In genomic region chr9:22005700-22006605, GRCh38 we compare ENCODE assay signal across 10 cellular contexts. TPM values are rescaled to one million over a fixed set of nuclear protein-coding genes. Genes with fewer than 3 reads are reported as not detected.
DNase-seq lines count a peak whose midpoint lies in the region; ATAC-seq and TF ChIP-seq lines count a peak whose summit lies in the region.
"Had no signal": no experiment of that assay in that cellular context is flagged by ENCODE, and none has a peak within 500 bp of the region (broad histone marks: within the 10 kb centered on the region; RNA-seq: fewer than 3 reads in every experiment).

No MANE protein-coding gene starts in this region.

- TF ChIP-seq CTCF in foreskin keratinocyte (conservative IDR thresholded peaks at IDR 0.05), result no peak

- no peak overlapping the region for H3K27ac ChIP-seq in foreskin keratinocyte
- H3K27ac ChIP-seq: A549, breast epithelium had no signal

- peaks cover 80% of the 10 kb centered on the region for H3K27me3 Mint-ChIP-seq in T-helper 2 cell treated with Interferon-gamma antibody and Interleukin-4, amounts not matched to agents 5 μg/mL and 100 μg/mL, for 36 hours (ENCODE audit: low read depth)
- peaks cover 64% of the 10 kb centered on the region for H3K27me3 Mint-ChIP-seq in activated CD4-positive, alpha-beta memory T cell treated with anti-CD3 and anti-CD28 coated beads, Interleukin-2, amount 10 ng/mL, durations not matched to agents 7 days and 5 days

- peaks cover 14% of the 10 kb centered on the region for H3K36me3 Mint-ChIP-seq in T-helper 2 cell treated with Interferon-gamma antibody and Interleukin-4, amounts not matched to agents 5 μg/mL and 100 μg/mL, for 36 hours (ENCODE audit: low read depth)
- peaks cover 21% of the 10 kb centered on the region for H3K36me3 Mint-ChIP-seq in activated CD4-positive, alpha-beta memory T cell treated with anti-CD3 and anti-CD28 coated beads, Interleukin-2, amount 10 ng/mL, durations not matched to agents 7 days and 5 days (ENCODE audit: low read depth)

- CTCF ChIA-PET in activated CD4-positive, alpha-beta memory T cell treated with anti-CD3 and anti-CD28 coated beads, Interleukin-2, amount 10 ng/mL, durations not matched to agents 7 days and 5 days (lab: Charles Lee), result interaction anchor here (1.0 to 4.4 kb wide), 8 partner anchors 9 to 192 kb away, joined by 3 to 99 read pairs (median 41); partner anchors contain the start of genes CDKN2A and CDKN2B-AS1

- H3K4me1 Mint-ChIP-seq in T-helper 2 cell treated with Interferon-gamma antibody and Interleukin-4, amounts not matched to agents 5 μg/mL and 100 μg/mL, for 36 hours (ENCODE audit: low read depth), result peaks cover 31% of the 10 kb centered on the region
- H3K4me1 Mint-ChIP-seq in activated CD4-positive, alpha-beta memory T cell treated with anti-CD3 and anti-CD28 coated beads, Interleukin-2, amount 10 ng/mL, durations not matched to agents 7 days and 5 days, result peaks cover 33% of the 10 kb centered on the region

- H3K27me3 ChIP-seq in foreskin keratinocyte, result peaks cover 49% of the 10 kb centered on the region

- H3K4me3 ChIP-seq in skeletal muscle cell (ENCODE audit: low read depth, low read length), result peak overlapping the region; percentile 89
- H3K4me3 ChIP-seq: A549, breast epithelium had no signal

- POLR2A ChIA-PET in activated CD4-positive, alpha-beta memory T cell treated with anti-CD3 and anti-CD28 coated beads, Interleukin-2, amount 10 ng/mL, durations not matched to agents 7 days and 5 days (lab: Charles Lee), result interaction anchor here (3.2 kb wide), 1 partner anchor 12 kb away, joined by 29 read pairs; the partner anchor contains the start of genes CDKN2A and CDKN2B-AS1

- peak; percentile 14 for ATAC-seq in foreskin keratinocyte
- ATAC-seq: A549 had no signal

- peaks cover 17% of the 10 kb centered on the region for H3K4me1 ChIP-seq in foreskin keratinocyte
- H3K4me1 ChIP-seq: A549 had no signal

- H3K4me3 Mint-ChIP-seq in T-helper 2 cell treated with Interferon-gamma antibody and Interleukin-4, amounts not matched to agents 5 μg/mL and 100 μg/mL, for 36 hours, result peak overlapping the region; percentile 49
- H3K4me3 Mint-ChIP-seq in activated CD4-positive, alpha-beta memory T cell treated with anti-CD3 and anti-CD28 coated beads, Interleukin-2, amount 10 ng/mL, durations not matched to agents 7 days and 5 days, result peak overlapping the region; percentile 9

- no peak overlapping the region for H3K27ac Mint-ChIP-seq in T-helper 2 cell treated with Interferon-gamma antibody and Interleukin-4, amounts not matched to agents 5 μg/mL and 100 μg/mL, for 36 hours
- no peak overlapping the region for H3K27ac Mint-ChIP-seq in activated CD4-positive, alpha-beta memory T cell treated with anti-CD3 and anti-CD28 coated beads, Interleukin-2, amount 10 ng/mL, durations not matched to agents 7 days and 5 days

- H3K9me3 Mint-ChIP-seq in T-helper 2 cell treated with Interferon-gamma antibody and Interleukin-4, amounts not matched to agents 5 μg/mL and 100 μg/mL, for 36 hours, result no peaks in the 10 kb centered on the region
- no peaks in the 10 kb centered on the region for H3K9me3 Mint-ChIP-seq in activated CD4-positive, alpha-beta memory T cell treated with anti-CD3 and anti-CD28 coated beads, Interleukin-2, amount 10 ng/mL, durations not matched to agents 7 days and 5 days

- DNase-seq in T-helper 2 cell treated with Interferon-gamma antibody and Interleukin-4, amounts not matched to agents 5 μg/mL and 100 μg/mL, for 36 hours (ENCODE audit: low spot score), result no peak
- DNase-seq in T-helper 2 cell, result no peak
- DNase-seq in activated CD4-positive, alpha-beta memory T cell treated with anti-CD3 and anti-CD28 coated beads, Interleukin-2, amount 10 ng/mL, durations not matched to agents 7 days and 5 days, result no peak
- peak in 1 of 2 donors; percentile 66 for DNase-seq in foreskin keratinocyte
- no peak for DNase-seq in skeletal muscle cell (ENCODE audit: low read depth)
- DNase-seq in NCI-H2107 (lab: John Stamatoyannopoulos, UW), result no peak
- DNase-seq in 8988T, result no peak
- no peak for DNase-seq in globus pallidus (ENCODE audit: low spot score)

RNA-seq across cellular contexts. Expression of gene CDKN2B, which starts 3.2 kb away (rescaled TPM):
- total RNA-seq in activated CD4-positive, alpha-beta memory T cell treated with anti-CD3 and anti-CD28 coated beads, Interleukin-2, amount 10 ng/mL, durations not matched to agents 7 days and 5 days, result 1 to 10 TPM; 2.5 to 3.4 TPM
- 4.7 and 9.0 TPM in 2 replicates for total RNA-seq in foreskin keratinocyte
- polyA plus RNA-seq in foreskin keratinocyte, result 2.9 and 4.3 TPM in 2 replicates
- polyA plus RNA-seq: A549 had no signal

RNA-seq across cellular contexts. Expression of gene CDKN2B-AS1, which starts 11.4 kb away (rescaled TPM):
- 1 to 10 TPM; 2.6 TPM for total RNA-seq in activated CD4-positive, alpha-beta memory T cell treated with anti-CD3 and anti-CD28 coated beads, Interleukin-2, amount 10 ng/mL, durations not matched to agents 7 days and 5 days
- total RNA-seq in foreskin keratinocyte, result 0.71 and 1.4 TPM in 2 replicates
- polyA plus RNA-seq in foreskin keratinocyte, result 0.56 and 0.67 TPM in 2 replicates
- polyA plus RNA-seq: A549 had no signal

RNA-seq across cellular contexts. Expression of gene CDKN2A, which starts 11.8 kb away (rescaled TPM):
- total RNA-seq in activated CD4-positive, alpha-beta memory T cell treated with anti-CD3 and anti-CD28 coated beads, Interleukin-2, amount 10 ng/mL, durations not matched to agents 7 days and 5 days, result 10 to 100 TPM; 19.4 to 23.2 TPM
- 4.9 and 12.8 TPM in 2 replicates for total RNA-seq in foreskin keratinocyte
- polyA plus RNA-seq in foreskin keratinocyte, result 10.1 and 20.8 TPM in 2 replicates
- polyA plus RNA-seq: A549 had no signal
